In the genomic region with DNA sequence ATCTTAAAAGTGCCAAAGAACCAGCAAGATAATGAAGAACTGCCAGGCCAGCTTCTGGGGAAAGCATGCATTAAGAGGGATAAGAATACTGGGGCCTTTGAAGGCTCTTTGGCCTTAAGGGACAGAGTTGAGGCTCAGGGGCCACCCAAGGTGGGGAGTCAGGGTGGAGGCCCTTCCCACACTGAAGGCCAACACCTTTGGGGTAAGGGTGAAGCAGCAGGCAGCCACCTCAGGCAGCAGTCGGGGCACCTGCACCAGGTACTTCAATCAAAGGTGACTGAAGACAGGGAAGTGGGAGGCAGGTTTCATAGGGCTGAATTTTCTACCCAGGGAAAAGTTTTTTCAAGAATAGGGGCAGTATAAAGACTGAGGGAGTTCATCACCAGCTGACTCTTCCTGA, we compare ENCODE assay signal across 23 cellular contexts.
DNase-seq lines count a peak whose midpoint lies in the region; ATAC-seq and TF ChIP-seq lines count a peak whose summit lies in the region.
"Had no signal": no experiment of that assay in that cellular context is flagged by ENCODE, and none has a peak within 500 bp of the region (broad histone marks: within the 10 kb centered on the region; RNA-seq: fewer than 3 reads in every experiment).

No MANE protein-coding gene starts in this region.

- WGBS in spleen, 5 donors: 64 to 92% (median 77%) methylated on average over 1 of the region's 1 CpG

- no peak for TF ChIP-seq POLR2A in spleen (IDR thresholded peaks at IDR 0.05)

- H3K9me3 Mint-ChIP-seq in activated naive CD4-positive, alpha-beta T cell treated with anti-CD3 and anti-CD28 coated beads, Interleukin-2, amount 50 U/mL, for 24 hours: no peaks in the 10 kb centered on the region
- H3K9me3 Mint-ChIP-seq in activated naive CD4-positive, alpha-beta T cell treated with anti-CD3 and anti-CD28 coated beads, Interleukin-2, amount 10 ng/mL, durations not matched to agents 7 days and 5 days: peaks cover 14% of the 10 kb centered on the region
- no peaks in the 10 kb centered on the region for H3K9me3 Mint-ChIP-seq in chondrocyte (ENCODE audit: low read depth)
- H3K9me3 Mint-ChIP-seq: IgD-negative memory B cell, nephron progenitor cell had no signal

- no peaks in the 10 kb centered on the region for H3K79me2 ChIP-seq in MM.1S (ENCODE audit: low read length)

- no peaks in the 10 kb centered on the region for H3K36me3 ChIP-seq in MM.1S (replicated peaks; ENCODE audit: insufficient read depth, low read length)
- H3K36me3 ChIP-seq in spleen: no peaks in the 10 kb centered on the region
- H3K36me3 ChIP-seq: Peyer's patch, uterus had no signal

- H3K4me1 ChIP-seq in MM.1S (ENCODE audit: low read length) (peaks cover 41% of the 10 kb centered on the region), spleen (peaks cover 0 to 45% (median 24%) of the 10 kb centered on the region in 6 donors)

- peak overlapping the region; percentile 72 for H3K27ac Mint-ChIP-seq in activated naive CD4-positive, alpha-beta T cell treated with anti-CD3 and anti-CD28 coated beads, Interleukin-2, amount 50 U/mL, for 24 hours
- no peak overlapping the region for H3K27ac Mint-ChIP-seq in activated naive CD4-positive, alpha-beta T cell treated with anti-CD3 and anti-CD28 coated beads, Interleukin-2, amount 10 ng/mL, durations not matched to agents 7 days and 5 days
- peak overlapping the region; percentile 41 for H3K27ac Mint-ChIP-seq in chondrocyte (ENCODE audit: unreplicated experiment)
- H3K27ac Mint-ChIP-seq: activated CD4-positive, alpha-beta T cell treated with anti-CD3 and anti-CD28 coated beads for 36 hours; nephron progenitor cell had no signal

- no peak for DNase-seq in activated naive CD4-positive, alpha-beta T cell treated with anti-CD3 and anti-CD28 coated beads, Interleukin-2, amount 10 ng/mL, durations not matched to agents 7 days and 5 days
- DNase-seq in MM.1S (no peak), chondrocyte (ENCODE audit: low spot score) (peak; percentile 34), spleen (peak; percentile 45)
- DNase-seq: ACHN; activated CD4-positive, alpha-beta T cell treated with anti-CD3 and anti-CD28 coated beads for 36 hours; activated naive CD4-positive, alpha-beta T cell treated with anti-CD3 and anti-CD28 coated beads, Interleukin-2, amount 50 U/mL, for 16 hours; DMS79 treated with DMSO at 0.1 percent for 48 hours; foreskin melanocyte; kidney glomerular epithelial cell; NCI-H2227 treated with DMSO at 0.1 percent for 48 hours; nephron progenitor cell; stimulated activated CD4-positive, alpha-beta T cell treated with anti-CD3 and anti-CD28 coated beads, Interleukin-4, amount 100 ng/mL, for 1 hour; uterus had no signal

- no peaks in the 10 kb centered on the region for H3K9me2 ChIP-seq in MM.1S (replicated peaks; ENCODE audit: insufficient read depth, low read length)

- H3K9ac ChIP-seq in MM.1S (ENCODE audit: low read length): no peak overlapping the region

- ATAC-seq in HG03025 (IDR thresholded peaks at IDR 0.05; ENCODE audit: low FRiP score, unreplicated experiment) (no peak), HG02642 (IDR thresholded peaks at IDR 0.05; ENCODE audit: poor library complexity, unreplicated experiment) (no peak), HG03342 (IDR thresholded peaks at IDR 0.05; ENCODE audit: unreplicated experiment) (no peak)
- ATAC-seq: activated CD4-positive, alpha-beta T cell treated with anti-CD3 and anti-CD28 coated beads for 36 hours had no signal

- no peak overlapping the region for H3K4me3 Mint-ChIP-seq in activated naive CD4-positive, alpha-beta T cell treated with anti-CD3 and anti-CD28 coated beads, Interleukin-2, amount 50 U/mL, for 24 hours
- H3K4me3 Mint-ChIP-seq in activated naive CD4-positive, alpha-beta T cell treated with anti-CD3 and anti-CD28 coated beads, Interleukin-2, amount 10 ng/mL, durations not matched to agents 7 days and 5 days: no peak overlapping the region
- H3K4me3 Mint-ChIP-seq in chondrocyte (ENCODE audit: unreplicated experiment): no peak overlapping the region
- H3K4me3 Mint-ChIP-seq: activated CD4-positive, alpha-beta T cell treated with anti-CD3 and anti-CD28 coated beads for 36 hours; IgD-negative memory B cell; nephron progenitor cell had no signal

- H3F3A ChIP-seq in MM.1S (ENCODE audit: insufficient read depth, low read length): peaks cover 6% of the 10 kb centered on the region

- H4K20me1 ChIP-seq in MM.1S (ENCODE audit: insufficient read depth, low read length): no peaks in the 10 kb centered on the region

- H3K9me3 ChIP-seq in MM.1S (replicated peaks; ENCODE audit: insufficient read depth, low read length) (no peaks in the 10 kb centered on the region), spleen (no peaks in the 10 kb centered on the region)
- H3K9me3 ChIP-seq: Peyer's patch, uterus had no signal

- intact Hi-C loops in spleen (cut with DNase I; ENCODE audit: low total_unique reads): no loop called here

- peaks cover 32% of the 10 kb centered on the region for H3K4me1 Mint-ChIP-seq in activated naive CD4-positive, alpha-beta T cell treated with anti-CD3 and anti-CD28 coated beads, Interleukin-2, amount 50 U/mL, for 24 hours
- H3K4me1 Mint-ChIP-seq in activated naive CD4-positive, alpha-beta T cell treated with anti-CD3 and anti-CD28 coated beads, Interleukin-2, amount 10 ng/mL, durations not matched to agents 7 days and 5 days: peaks cover 40% of the 10 kb centered on the region
- H3K4me1 Mint-ChIP-seq in chondrocyte (ENCODE audit: low read depth): peaks cover 28% of the 10 kb centered on the region
- H3K4me1 Mint-ChIP-seq: nephron progenitor cell had no signal

- no peaks in the 10 kb centered on the region for H3K27me3 Mint-ChIP-seq in activated naive CD4-positive, alpha-beta T cell treated with anti-CD3 and anti-CD28 coated beads, Interleukin-2, amount 50 U/mL, for 24 hours
- H3K27me3 Mint-ChIP-seq in activated naive CD4-positive, alpha-beta T cell treated with anti-CD3 and anti-CD28 coated beads, Interleukin-2, amount 10 ng/mL, durations not matched to agents 7 days and 5 days: peaks cover 7% of the 10 kb centered on the region
- H3K27me3 Mint-ChIP-seq in chondrocyte (ENCODE audit: low read depth): no peaks in the 10 kb centered on the region
- H3K27me3 Mint-ChIP-seq: activated CD4-positive, alpha-beta T cell treated with anti-CD3 and anti-CD28 coated beads for 36 hours; IgD-negative memory B cell had no signal

- TF ChIP-seq CTCF in MM.1S (IDR thresholded peaks at IDR 0.05; ENCODE audit: low read length) (no peak), chondrocyte (IDR thresholded peaks at IDR 0.05) (no peak), spleen (IDR thresholded peaks at IDR 0.05 in 8 of 11, conservative IDR thresholded peaks at IDR 0.05 in 3 of 11) (no peak)

- no peak overlapping the region for H3K4me2 ChIP-seq in MM.1S (ENCODE audit: low read depth, low read length)

- peak overlapping the region; percentile 31; the same call in 1 of the 2 replicates for H3K27ac ChIP-seq in MM.1S (ENCODE audit: low read length)
- H3K27ac ChIP-seq in spleen: peak overlapping the region in 4 of 8 donors; percentile 10 to 63 (median 36)
- H3K27ac ChIP-seq: Peyer's patch, SK-N-MC, skin epidermis, uterus had no signal

- CTCF ChIA-PET in activated naive CD4-positive, alpha-beta T cell treated with anti-CD3 and anti-CD28 coated beads, Interleukin-2, amount 10 ng/mL, durations not matched to agents 7 days and 5 days (lab: Charles Lee): interaction anchor here (1.7 kb wide), 1 partner anchor 24 kb away, joined by 4 read pairs; no protein-coding TSS in a partner anchor

- no peaks in the 10 kb centered on the region for H3K36me3 Mint-ChIP-seq in activated naive CD4-positive, alpha-beta T cell treated with anti-CD3 and anti-CD28 coated beads, Interleukin-2, amount 50 U/mL, for 24 hours
- peaks cover 4% of the 10 kb centered on the region for H3K36me3 Mint-ChIP-seq in activated naive CD4-positive, alpha-beta T cell treated with anti-CD3 and anti-CD28 coated beads, Interleukin-2, amount 10 ng/mL, durations not matched to agents 7 days and 5 days
- H3K36me3 Mint-ChIP-seq in chondrocyte (ENCODE audit: low read depth): no peaks in the 10 kb centered on the region
- H3K36me3 Mint-ChIP-seq: IgD-negative memory B cell had no signal

- no peaks in the 10 kb centered on the region for H3K27me3 ChIP-seq in MM.1S (replicated peaks; ENCODE audit: insufficient read depth, low read length)
- no peaks in the 10 kb centered on the region for H3K27me3 ChIP-seq in spleen (replicated peaks in 1 of 7)
- H3K27me3 ChIP-seq: dorsolateral prefrontal cortex, Peyer's patch, uterus had no signal

- peak overlapping the region; percentile 49 for H2AFZ ChIP-seq in MM.1S (ENCODE audit: low read length)

- H3K4me3 ChIP-seq in MM.1S (ENCODE audit: low read length) (no peak overlapping the region), spleen (no peak overlapping the region)
- H3K4me3 ChIP-seq: dorsolateral prefrontal cortex, Peyer's patch, SK-N-MC, skin epidermis, uterus had no signal

Comparison
In these comparisons a context has a peak if more than half of its experiments do, and no peak if none do; other contexts are left out.
1. DNase-seq: peak in chondrocyte (single experiment) and spleen (single experiment); none in activated naive CD4-positive, alpha-beta T cell treated with anti-CD3 and anti-CD28 coated beads, Interleukin-2, amount 10 ng/mL, durations not matched to agents 7 days and 5 days (single experiment) and MM.1S (single experiment).